28 cellular contexts compared by ENCODE assay signal in the genomic region with DNA sequence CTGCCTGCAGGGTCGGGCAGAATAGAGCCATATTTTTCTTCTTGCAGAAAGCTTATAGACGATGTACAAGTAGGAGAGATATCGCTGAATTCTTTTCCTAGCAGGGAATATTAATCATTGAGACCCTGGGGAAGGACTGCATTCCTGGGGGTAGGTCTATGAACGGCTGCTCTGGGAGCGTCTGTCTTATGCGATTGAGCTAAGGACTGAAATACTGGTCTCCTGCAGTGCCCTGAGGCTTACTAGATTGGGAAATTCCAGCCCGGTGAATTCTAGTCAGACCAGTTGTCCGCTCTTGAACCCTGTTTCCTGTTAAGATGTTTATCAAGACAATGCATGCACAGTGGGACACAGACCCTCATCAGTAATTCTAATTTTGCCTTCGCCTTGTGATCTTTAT. TPM values are rescaled to one million over a fixed set of nuclear protein-coding genes. Genes with fewer than 3 reads are reported as not detected.
DNase-seq lines count a peak whose midpoint lies in the region; ATAC-seq, FAIRE-seq and TF ChIP-seq lines count a peak whose summit lies in the region.
"Had no signal": no experiment of that assay in that cellular context is flagged by ENCODE, and none has a peak within 500 bp of the region (broad histone marks: within the 10 kb centered on the region; RNA-seq: fewer than 3 reads in every experiment).

No MANE protein-coding gene starts in this region.

- no peak overlapping the region for H3K27ac ChIP-seq in GM23338 (ENCODE audit: low read depth)
- no peak overlapping the region for H3K27ac ChIP-seq in SK-N-MC
- no peak overlapping the region for H3K27ac ChIP-seq in H1 (ENCODE audit: low read depth, low read length)
- H3K27ac ChIP-seq in trophoblast cell (ENCODE audit: low read depth, low read length): no peak overlapping the region
- H3K27ac ChIP-seq: BLaER1 had no signal

- CTCF ChIA-PET in H1 (lab: Charles Lee; ENCODE audit: partially characterized antibody): interaction anchor here (0.7 to 1.6 kb wide), 4 partner anchors 8 to 258 kb away, joined by 3 to 4 read pairs (median 3); no protein-coding TSS in a partner anchor

- H3K23ac ChIP-seq in H1 (ENCODE audit: insufficient read length) (no peak overlapping the region), trophoblast cell (ENCODE audit: low read length) (no peak overlapping the region)

- DNase-seq in GM23338 (ENCODE audit: low spot score) (peak; percentile 24), SK-N-MC (ENCODE audit: low read depth, low spot score) (no peak), H1 (ENCODE audit: low read depth in 1 of 2, low spot score in 2 of 2) (no peak), trophoblast cell (peak; percentile 87 to 93), progenitor cell of endocrine pancreas (ENCODE audit: low spot score, unreplicated experiment) (no peak)
- DNase-seq: 8988T; ACHN; BE2C; C1 segment of cervical spinal cord; CD4-positive, alpha-beta memory T cell; CD4-positive, CD25-positive, alpha-beta regulatory T cell; CD8-positive, alpha-beta memory T cell; COR-L47; DMS 273 treated with DMSO at 0.1 percent for 48 hours; DMS153; DMS53; DMS79; DND-41; EL; GDM1 had no signal

- H3K23me2 ChIP-seq in H1 (ENCODE audit: low read depth, low read length): no peaks in the 10 kb centered on the region

- H2BK20ac ChIP-seq in H1 (ENCODE audit: low read length): no peak overlapping the region

- H3K9ac ChIP-seq in SK-N-MC (ENCODE audit: insufficient read length) (no peak overlapping the region), H1 (replicated peaks in 1 of 4; ENCODE audit: extremely low read depth in 1 of 4, low read depth in 3 of 4, low read length in 3 of 4) (no peak overlapping the region), trophoblast cell (ENCODE audit: low read length) (no peak overlapping the region)
- H3K9ac ChIP-seq: BLaER1 had no signal

- H3K9me3 Mint-ChIP-seq in GM23338: peaks cover 24% of the 10 kb centered on the region
- no peaks in the 10 kb centered on the region for H3K9me3 Mint-ChIP-seq in activated T-helper 17 cell treated with anti-CD3 and anti-CD28 coated beads, Interleukin-2, amount 50 U/mL, for 72 hours
- peaks cover 7% of the 10 kb centered on the region for H3K9me3 Mint-ChIP-seq in progenitor cell of endocrine pancreas (ENCODE audit: low read depth)

- H2AFZ ChIP-seq in GM23338: no peak overlapping the region
- no peak overlapping the region for H2AFZ ChIP-seq in H1 (ENCODE audit: low read length)
- no peak overlapping the region for H2AFZ ChIP-seq in trophoblast cell (ENCODE audit: insufficient read depth, low read length, poor library complexity)

- H4K5ac ChIP-seq in H1 (ENCODE audit: insufficient read length, low read depth, low read length): no peak overlapping the region

- H3K79me2 ChIP-seq in GM23338 (replicated peaks; ENCODE audit: insufficient read depth) (no peaks in the 10 kb centered on the region), H1 (ENCODE audit: control insufficient read depth in 1 of 2, insufficient read depth in 2 of 2, low read length in 2 of 2) (no peaks in the 10 kb centered on the region), trophoblast cell (ENCODE audit: control insufficient read depth, insufficient read depth, low read length, poor library complexity) (no peaks in the 10 kb centered on the region)

- H3K36me3 Mint-ChIP-seq in GM23338 (ENCODE audit: low read depth) (peaks cover 15% of the 10 kb centered on the region; the same call in 2 of the 3 replicates), progenitor cell of endocrine pancreas (ENCODE audit: insufficient read depth) (no peaks in the 10 kb centered on the region)
- H3K36me3 Mint-ChIP-seq in activated T-helper 17 cell treated with anti-CD3 and anti-CD28 coated beads, Interleukin-2, amount 50 U/mL, for 72 hours (ENCODE audit: low read depth): no peaks in the 10 kb centered on the region
- H3K36me3 Mint-ChIP-seq: CD4-positive, alpha-beta memory T cell; CD4-positive, CD25-positive, alpha-beta regulatory T cell; CD8-positive, alpha-beta memory T cell had no signal

- H3K4me1 ChIP-seq in GM23338 (ENCODE audit: insufficient read depth) (no peaks in the 10 kb centered on the region), H1 (replicated peaks in 1 of 4; ENCODE audit: control insufficient read depth in 3 of 4, insufficient read depth in 4 of 4, low read length in 3 of 4) (peaks cover 0 to 2% (median 0%) of the 10 kb centered on the region in 4 experiments; a peak in 2 of 7 replicates), trophoblast cell (ENCODE audit: control insufficient read depth in 1 of 2, insufficient read depth in 2 of 2, low read length in 2 of 2) (no peaks in the 10 kb centered on the region)
- H3K4me1 ChIP-seq: BE2C had no signal

- no peak overlapping the region for H3K4ac ChIP-seq in H1 (replicated peaks; ENCODE audit: insufficient read length, low read depth, low read length)
- H3K4ac ChIP-seq in trophoblast cell (ENCODE audit: low read depth, low read length): no peak overlapping the region

- H2BK15ac ChIP-seq in H1 (ENCODE audit: low read length): no peak overlapping the region

- H3K79me1 ChIP-seq in H1 (ENCODE audit: low read depth, low read length) (no peaks in the 10 kb centered on the region), trophoblast cell (ENCODE audit: low read length) (no peaks in the 10 kb centered on the region)

- no peak for FAIRE-seq in H1 (lab: Jason Lieb, UNC)
- FAIRE-seq: A204.1, GM12878, GM12892, GM18507 had no signal

- no peaks in the 10 kb centered on the region for H3F3A ChIP-seq in GM23338 (replicated peaks; ENCODE audit: low read depth)

- no peak for TF ChIP-seq POLR2A in H1 (IDR thresholded peaks at IDR 0.05; ENCODE audit: control extremely low read depth in 1 of 2, low read depth in 2 of 2, low read length in 2 of 2)

- ATAC-seq in GM23338: no peak
- no peak for ATAC-seq in activated T-helper 17 cell treated with anti-CD3 and anti-CD28 coated beads, Interleukin-2, amount 50 U/mL, for 72 hours (replicated peaks)
- no peak for ATAC-seq in HG03175 (IDR thresholded peaks at IDR 0.05; ENCODE audit: unreplicated experiment)
- ATAC-seq: GM12878 had no signal

- H3K4me2 ChIP-seq in GM23338 (no peak overlapping the region), H1 (ENCODE audit: insufficient read depth in 1 of 2, low read depth in 2 of 2, low read length in 2 of 2) (no peak overlapping the region), trophoblast cell (ENCODE audit: low read length) (no peak overlapping the region)
- H3K4me2 ChIP-seq: BLaER1 had no signal

- H2BK120ac ChIP-seq in H1 (replicated peaks; ENCODE audit: low read depth, low read length) (no peak overlapping the region), trophoblast cell (ENCODE audit: insufficient read depth, low read length, poor library complexity) (no peak overlapping the region)

- WGBS in H1 (ENCODE audit: extremely low coverage in 1 of 2, insufficient coverage in 1 of 2, insufficient read length in 1 of 2, insufficient replicate concordance in 2 of 2, low coverage in 1 of 2, low lambda C conversion rate in 2 of 2, missing lambda C conversion rate in 1 of 2), 2 experiments: 90% methylated on average over 9 of the region's 9 CpGs; no CpG with 5 or more reads in 1 of the 2 experiments
- WGBS in trophoblast cell (ENCODE audit: extremely low coverage, insufficient coverage, insufficient read length): no CpG with 5 or more reads among the region's 9 CpGs

- TF ChIP-seq EP300 in H1 (IDR thresholded peaks at IDR 0.05; ENCODE audit: borderline replicate concordance in 1 of 2, low read depth in 2 of 2, low read length in 2 of 2): peak in 1 of 2 experiments; percentile 93; a peak in 1 of 3 replicates

- TF ChIP-seq RAD21 in H1 (IDR thresholded peaks at IDR 0.05 in 1 of 2, conservative IDR thresholded peaks at IDR 0.05 in 1 of 2; ENCODE audit: low read depth in 2 of 2, low read length in 2 of 2): no peak

- H4K91ac ChIP-seq in H1 (replicated peaks; ENCODE audit: insufficient read length, low read length): no peak overlapping the region
- H4K91ac ChIP-seq in trophoblast cell (ENCODE audit: low read depth, low read length): no peak overlapping the region

- H3K27me3 Mint-ChIP-seq in GM23338 (ENCODE audit: insufficient read depth, low read depth, poor library complexity) (peaks cover 4% of the 10 kb centered on the region), progenitor cell of endocrine pancreas (no peaks in the 10 kb centered on the region)
- peaks cover 5% of the 10 kb centered on the region for H3K27me3 Mint-ChIP-seq in activated T-helper 17 cell treated with anti-CD3 and anti-CD28 coated beads, Interleukin-2, amount 50 U/mL, for 72 hours

- peaks cover 5% of the 10 kb centered on the region for H3K4me1 Mint-ChIP-seq in GM23338
- H3K4me1 Mint-ChIP-seq in activated T-helper 17 cell treated with anti-CD3 and anti-CD28 coated beads, Interleukin-2, amount 50 U/mL, for 72 hours: no peaks in the 10 kb centered on the region
- no peaks in the 10 kb centered on the region for H3K4me1 Mint-ChIP-seq in progenitor cell of endocrine pancreas (ENCODE audit: low read depth)
- H3K4me1 Mint-ChIP-seq: CD4-positive, alpha-beta memory T cell; CD4-positive, CD25-positive, alpha-beta regulatory T cell; CD8-positive, alpha-beta memory T cell had no signal

- no peaks in the 10 kb centered on the region for H3K9me2 ChIP-seq in GM23338 (ENCODE audit: insufficient read depth)

- H2BK5ac ChIP-seq in H1 (ENCODE audit: low read depth, low read length) (no peak overlapping the region), trophoblast cell (ENCODE audit: low read depth, low read length, poor library complexity) (no peak overlapping the region)

- TF ChIP-seq CTCF in GM23338 (conservative IDR thresholded peaks at IDR 0.05; ENCODE audit: low read depth in 2 of 2) (no peak), H1 (IDR thresholded peaks at IDR 0.05; ENCODE audit: control extremely low read depth in 1 of 3, insufficient read depth in 1 of 3, low read depth in 1 of 3, low read length in 3 of 3) (no peak), progenitor cell of endocrine pancreas (IDR thresholded peaks at IDR 0.05; ENCODE audit: unreplicated experiment) (no peak)

- H3K27me3 ChIP-seq in GM23338 (ENCODE audit: insufficient read depth) (no peaks in the 10 kb centered on the region), H1 (replicated peaks in 1 of 4; ENCODE audit: control insufficient read depth in 3 of 4, extremely low read depth in 1 of 4, insufficient read depth in 3 of 4, low read length in 3 of 4) (no peaks in the 10 kb centered on the region), trophoblast cell (ENCODE audit: insufficient read depth, low read length) (no peaks in the 10 kb centered on the region)
- H3K27me3 ChIP-seq: BLaER1 had no signal

- no peak overlapping the region for H2AK5ac ChIP-seq in H1 (ENCODE audit: low read depth, low read length)
- no peak overlapping the region for H2AK5ac ChIP-seq in trophoblast cell (ENCODE audit: low read length)

- H3K4me3 ChIP-seq in GM23338 (no peak overlapping the region), SK-N-MC (peak overlapping the region; percentile 21; the same call in 1 of the 2 replicates), H1 (ENCODE audit: extremely low read depth in 1 of 4, insufficient read depth in 2 of 4, low read depth in 3 of 4, low read length in 4 of 4) (no peak overlapping the region), trophoblast cell (ENCODE audit: low read depth, low read length) (no peak overlapping the region)
- H3K4me3 ChIP-seq: BLaER1, GM12878 had no signal

- H4K8ac ChIP-seq in H1 (ENCODE audit: extremely low read depth, insufficient read depth, low read length) (no peak overlapping the region), trophoblast cell (ENCODE audit: low read depth, low read length) (no peak overlapping the region)

- H3K18ac ChIP-seq in H1 (ENCODE audit: extremely low read depth, low read length) (no peak overlapping the region), trophoblast cell (ENCODE audit: low read length) (no peak overlapping the region)

- H3K14ac ChIP-seq in H1 (ENCODE audit: insufficient read length) (no peak overlapping the region), trophoblast cell (ENCODE audit: low read length) (no peak overlapping the region)

- POLR2A ChIA-PET in H1 (lab: Charles Lee; ENCODE audit: partially characterized antibody): no interaction called here

- H3K27ac Mint-ChIP-seq in GM23338 (no peak overlapping the region), progenitor cell of endocrine pancreas (no peak overlapping the region)
- no peak overlapping the region for H3K27ac Mint-ChIP-seq in activated T-helper 17 cell treated with anti-CD3 and anti-CD28 coated beads, Interleukin-2, amount 50 U/mL, for 72 hours
- H3K27ac Mint-ChIP-seq: CD14-positive monocyte; CD4-positive, alpha-beta memory T cell; CD8-positive, alpha-beta memory T cell had no signal

- no peaks in the 10 kb centered on the region for H3K36me3 ChIP-seq in GM23338 (ENCODE audit: insufficient read depth)
- no peaks in the 10 kb centered on the region for H3K36me3 ChIP-seq in SK-N-MC (ENCODE audit: insufficient read depth, low read length)
- no peaks in the 10 kb centered on the region for H3K36me3 ChIP-seq in H1 (ENCODE audit: control insufficient read depth in 2 of 4, insufficient read depth in 4 of 4, low read length in 3 of 4)
- H3K36me3 ChIP-seq in trophoblast cell (ENCODE audit: control insufficient read depth in 1 of 2, insufficient read depth in 2 of 2, low read length in 2 of 2): no peaks in the 10 kb centered on the region
- H3K36me3 ChIP-seq: BE2C, BLaER1 had no signal

- no peak overlapping the region for H2BK12ac ChIP-seq in H1 (ENCODE audit: low read depth, low read length)
- H2BK12ac ChIP-seq in trophoblast cell (ENCODE audit: low read length): no peak overlapping the region

- H3K4me3 Mint-ChIP-seq in GM23338 (no peak overlapping the region), progenitor cell of endocrine pancreas (ENCODE audit: low read depth) (no peak overlapping the region)
- no peak overlapping the region for H3K4me3 Mint-ChIP-seq in activated T-helper 17 cell treated with anti-CD3 and anti-CD28 coated beads, Interleukin-2, amount 50 U/mL, for 72 hours
- H3K4me3 Mint-ChIP-seq: CD4-positive, alpha-beta memory T cell; CD4-positive, CD25-positive, alpha-beta regulatory T cell; CD8-positive, alpha-beta memory T cell had no signal

- no peak overlapping the region for H3K56ac ChIP-seq in H1 (replicated peaks; ENCODE audit: insufficient read length, low read depth, low read length)

- no peaks in the 10 kb centered on the region for H3K9me3 ChIP-seq in SK-N-MC (ENCODE audit: low read depth, low read length)
- H3K9me3 ChIP-seq in H1 (ENCODE audit: insufficient read depth in 2 of 2, low read depth in 1 of 2, low read length in 1 of 2): peaks cover 0 to 8% of the 10 kb centered on the region in 2 experiments; a peak in 2 of 4 replicates
- peaks cover 2% of the 10 kb centered on the region for H3K9me3 ChIP-seq in trophoblast cell (ENCODE audit: insufficient read depth, low read depth, low read length)
- H3K9me3 ChIP-seq: BE2C had no signal

- no peak overlapping the region for H4K12ac ChIP-seq in trophoblast cell (ENCODE audit: low read depth, low read length)

- H4K20me1 ChIP-seq in GM23338 (replicated peaks; ENCODE audit: insufficient read depth): no peaks in the 10 kb centered on the region
- H4K20me1 ChIP-seq in H1 (replicated peaks in 1 of 2; ENCODE audit: control insufficient read depth in 1 of 2, insufficient read depth in 2 of 2, low read length in 2 of 2): no peaks in the 10 kb centered on the region
- H4K20me1 ChIP-seq: BLaER1 had no signal

RNA-seq across cellular contexts. Expression of a gene that starts 59.8 kb away (rescaled TPM):
- 76.9 and 112 TPM in 2 replicates for total RNA-seq in GM23338 (2014; rRNA removed; shearing (Covaris generic))
- polyA plus RNA-seq in GM23338 (2016; fragmentation: Nextera tagmentation; extraction: Ambion mirVana) (34.3 and 37.9 TPM in 2 replicates), H1 (2011; rRNA removed) (62.4 and 76.9 TPM in 2 replicates)
- total RNA-seq in H1 (2021; fragmentation: NEBNext Ultra II Directional; extraction: Animal tissue kit (Norgen Biotek cat#: 25700)): 73.6 and 75.9 TPM in 2 replicates
- 76.6 TPM for polyA plus RNA-seq in H1 (2011; cell fraction: cytosol; rRNA removed)
- polyA plus RNA-seq in H1 (2011; cell fraction: nucleus; rRNA removed): 48.7 TPM
- polyA plus RNA-seq in H1 (2012, experiment 1 of 2): 59.6 to 67.3 TPM (median 63.4 TPM) in 4 replicates
- polyA plus RNA-seq in H1 (2012, experiment 2 of 2): 108 TPM
- polyA plus RNA-seq in H1 (2013, experiment 1 of 2): 74.9 TPM
- 83.2 TPM for polyA plus RNA-seq in H1 (2013, experiment 2 of 2)
- 53.2 and 60.1 TPM in 2 replicates for polyA minus RNA-seq in H1 (2011; rRNA and poly(A)+ RNA removed)
- polyA minus RNA-seq in H1 (2011; cell fraction: cytosol; rRNA and poly(A)+ RNA removed): 45.7 TPM
- 46.2 TPM for polyA minus RNA-seq in H1 (2011; cell fraction: nucleus; rRNA and poly(A)+ RNA removed)
- polyA plus RNA-seq in trophoblast cell (2013): 63.6 and 64.8 TPM in 2 replicates
- total RNA-seq in activated T-helper 17 cell treated with anti-CD3 and anti-CD28 coated beads, Interleukin-2, amount 50 U/mL, for 72 hours: 10 to 100 TPM; 39.0 to 46.1 TPM
- total RNA-seq in progenitor cell of endocrine pancreas: 60.6 and 61.6 TPM in 2 replicates

Comparison
In these comparisons a context has a peak if more than half of its experiments do, and no peak if none do; other contexts are left out.
1. DNase-seq: peak in GM23338 (single experiment) and trophoblast cell (2 of 2); none in SK-N-MC (single experiment), H1 (0 of 2) and progenitor cell of endocrine pancreas (single experiment).